5 cellular contexts compared by ENCODE assay signal in the genomic region with DNA sequence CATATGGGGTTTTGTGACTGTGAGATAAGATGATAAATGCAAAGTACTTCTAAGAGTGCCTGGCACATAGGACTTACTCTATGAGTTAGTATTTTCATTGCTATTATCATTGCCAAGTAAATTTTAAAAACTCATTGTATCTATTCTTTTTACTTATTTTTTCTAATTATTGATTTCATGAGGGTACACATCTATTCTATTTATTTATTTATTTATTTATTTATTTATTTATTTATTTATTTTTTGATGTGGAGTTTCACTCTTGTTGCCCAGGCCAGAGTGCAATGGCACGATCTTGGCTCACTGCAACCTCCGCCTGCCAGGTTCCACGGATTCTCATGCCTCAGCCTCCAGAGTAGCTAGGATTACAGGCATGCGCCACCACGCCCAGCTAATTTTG.
DNase-seq lines count a peak whose midpoint lies in the region; ATAC-seq, FAIRE-seq and TF ChIP-seq lines count a peak whose summit lies in the region.
"Not testable (repeated sequence)": the region's sequence is repeated elsewhere in the genome, so short reads cannot be mapped to it uniquely, and the experiment has no call there.

No MANE protein-coding gene starts in this region.

- TF ChIP-seq EP300 in A549 (IDR thresholded peaks at IDR 0.05), result not testable (repeated sequence)

- not testable (repeated sequence) for H3K27ac ChIP-seq in A549; HEK293 (ENCODE audit: extremely low read depth, low read depth, low read length)

- not testable (repeated sequence) for FAIRE-seq in A549 (lab: Jason Lieb, UNC)
- FAIRE-seq in colon (lab: Jason Lieb, UNC), result peak; percentile 33

- intact Hi-C loops in Right ventricle myocardium superior (cut with DNase I); cardiac septum (cut with DNase I): not testable (repeated sequence)

- CTCF ChIA-PET in A549 (lab: Yijun Ruan, JAX); HEK293 (lab: Yijun Ruan, JAX): not testable (repeated sequence)

- not testable (repeated sequence) for ATAC-seq in A549; Right ventricle myocardium superior (ENCODE audit: poor library complexity)

- H3K4me1 ChIP-seq in A549; HEK293 (ENCODE audit: control insufficient read depth, insufficient read depth, low read length): not testable (repeated sequence)

- not testable (repeated sequence) for TF ChIP-seq CTCF in A549 (IDR thresholded peaks at IDR 0.05); HEK293 (tag by site-specific recombination; IDR thresholded peaks at IDR 0.05)

- not testable (repeated sequence) for H3K9me3 ChIP-seq in A549; HEK293 (ENCODE audit: control insufficient read depth, insufficient read depth, low read depth, low read length)

- not testable (repeated sequence) for H3K4me3 ChIP-seq in A549; HEK293 (ENCODE audit: low read depth, low read length)

- TF ChIP-seq RAD21 in A549 (conservative IDR thresholded peaks at IDR 0.05 in 1 of 2, IDR thresholded peaks at IDR 0.05 in 1 of 2), result not testable (repeated sequence)

- H3K36me3 ChIP-seq in HEK293 (ENCODE audit: control insufficient read depth in 2 of 2, insufficient read depth in 1 of 2, low read length in 2 of 2), result not testable (repeated sequence)

- not testable (repeated sequence) for DNase-seq in A549 (ENCODE audit: low read depth in 1 of 2, low spot score in 1 of 2)
- peak; percentile 20 for DNase-seq in Right ventricle myocardium superior
- peak; percentile 49 for DNase-seq in cardiac septum (ENCODE audit: low spot score)

- 32% methylated on average over 5 of the region's 5 CpGs for WGBS in A549 (ENCODE audit: missing lambda C conversion rate)

- not testable (repeated sequence) for H3K4me2 ChIP-seq in A549

- TF ChIP-seq POLR2A in A549 (IDR thresholded peaks at IDR 0.05; ENCODE audit: low read length), result not testable (repeated sequence)

- POLR2A ChIA-PET in A549 (lab: Yijun Ruan, JAX); HEK293 (lab: Yijun Ruan, JAX): not testable (repeated sequence)

TF ChIP-seq in A549, 52 proteins besides CTCF, POLR2A, EP300 and RAD21:
- peak; percentile 23; the same call in 1 of the 2 replicates for TF ChIP-seq ZC3H11A (IDR thresholded peaks at IDR 0.05)
TF ChIP-seq in A549: peak in this region for 1; not testable (repeated sequence) for 51.

TF ChIP-seq in HEK293, 187 proteins besides CTCF, POLR2A, EP300 and RAD21:
- TF ChIP-seq ZNF629 (tag by site-specific recombination; IDR thresholded peaks at IDR 0.05), result 0 out of 2 replicates have a peak, but pooled peaks have one; percentile 30
- TF ChIP-seq ZNF426 (tag by site-specific recombination; IDR thresholded peaks at IDR 0.05), result peak; percentile 83
- peak; percentile 50 for TF ChIP-seq ZNF623 (tag by site-specific recombination; IDR thresholded peaks at IDR 0.05)
- peak; percentile 26; the same call in 1 of the 2 replicates for TF ChIP-seq ZNF654 (tag by site-specific recombination; IDR thresholded peaks at IDR 0.05; ENCODE audit: low read depth)
- TF ChIP-seq ZXDB (tag by site-specific recombination; IDR thresholded peaks at IDR 0.05), result peak; percentile 57; the same call in 1 of the 2 replicates
- TF ChIP-seq ZNF266 (tag by site-specific recombination; IDR thresholded peaks at IDR 0.05; ENCODE audit: low read depth), result 0 out of 2 replicates have a peak, but pooled peaks have one; percentile 34
- TF ChIP-seq ZNF394 (tag by site-specific recombination; IDR thresholded peaks at IDR 0.05; ENCODE audit: borderline replicate concordance), result peak; percentile 78; the same call in 1 of the 2 replicates
- peak; percentile 87; the same call in 1 of the 2 replicates for TF ChIP-seq ZNF202 (tag by site-specific recombination; IDR thresholded peaks at IDR 0.05; ENCODE audit: borderline replicate concordance)
- peak; percentile 41; the same call in 1 of the 2 replicates for TF ChIP-seq ZNF433 (tag by site-specific recombination; IDR thresholded peaks at IDR 0.05; ENCODE audit: low read depth)
- TF ChIP-seq ZNF518A (tag by site-specific recombination; conservative IDR thresholded peaks at IDR 0.05; ENCODE audit: low read depth), result peak; percentile 76
- TF ChIP-seq ZNF510 (tag by site-specific recombination; IDR thresholded peaks at IDR 0.05; ENCODE audit: insufficient replicate concordance), result peak; percentile 66
- peak; percentile 36 for TF ChIP-seq ZNF529 (tag by site-specific recombination; IDR thresholded peaks at IDR 0.05; ENCODE audit: insufficient replicate concordance)
- TF ChIP-seq, protein P1, sequence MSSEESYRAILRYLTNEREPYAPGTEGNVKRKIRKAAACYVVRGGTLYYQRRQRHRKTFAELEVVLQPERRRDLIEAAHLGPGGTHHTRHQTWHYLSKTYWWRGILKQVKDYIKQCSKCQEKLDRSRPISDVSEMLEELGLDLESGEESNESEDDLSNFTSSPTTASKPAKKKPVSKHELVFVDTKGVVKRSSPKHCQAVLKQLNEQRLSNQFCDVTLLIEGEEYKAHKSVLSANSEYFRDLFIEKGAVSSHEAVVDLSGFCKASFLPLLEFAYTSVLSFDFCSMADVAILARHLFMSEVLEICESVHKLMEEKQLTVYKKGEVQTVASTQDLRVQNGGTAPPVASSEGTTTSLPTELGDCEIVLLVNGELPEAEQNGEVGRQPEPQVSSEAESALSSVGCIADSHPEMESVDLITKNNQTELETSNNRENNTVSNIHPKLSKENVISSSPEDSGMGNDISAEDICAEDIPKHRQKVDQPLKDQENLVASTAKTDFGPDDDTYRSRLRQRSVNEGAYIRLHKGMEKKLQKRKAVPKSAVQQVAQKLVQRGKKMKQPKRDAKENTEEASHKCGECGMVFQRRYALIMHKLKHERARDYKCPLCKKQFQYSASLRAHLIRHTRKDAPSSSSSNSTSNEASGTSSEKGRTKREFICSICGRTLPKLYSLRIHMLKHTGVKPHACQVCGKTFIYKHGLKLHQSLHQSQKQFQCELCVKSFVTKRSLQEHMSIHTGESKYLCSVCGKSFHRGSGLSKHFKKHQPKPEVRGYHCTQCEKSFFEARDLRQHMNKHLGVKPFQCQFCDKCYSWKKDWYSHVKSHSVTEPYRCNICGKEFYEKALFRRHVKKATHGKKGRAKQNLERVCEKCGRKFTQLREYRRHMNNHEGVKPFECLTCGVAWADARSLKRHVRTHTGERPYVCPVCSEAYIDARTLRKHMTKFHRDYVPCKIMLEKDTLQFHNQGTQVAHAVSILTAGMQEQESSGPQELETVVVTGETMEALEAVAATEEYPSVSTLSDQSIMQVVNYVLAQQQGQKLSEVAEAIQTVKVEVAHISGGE (tag by site-specific recombination; conservative IDR thresholded peaks at IDR 0.05; ENCODE audit: low read depth), result peak; percentile 74
- TF ChIP-seq, protein P2, sequence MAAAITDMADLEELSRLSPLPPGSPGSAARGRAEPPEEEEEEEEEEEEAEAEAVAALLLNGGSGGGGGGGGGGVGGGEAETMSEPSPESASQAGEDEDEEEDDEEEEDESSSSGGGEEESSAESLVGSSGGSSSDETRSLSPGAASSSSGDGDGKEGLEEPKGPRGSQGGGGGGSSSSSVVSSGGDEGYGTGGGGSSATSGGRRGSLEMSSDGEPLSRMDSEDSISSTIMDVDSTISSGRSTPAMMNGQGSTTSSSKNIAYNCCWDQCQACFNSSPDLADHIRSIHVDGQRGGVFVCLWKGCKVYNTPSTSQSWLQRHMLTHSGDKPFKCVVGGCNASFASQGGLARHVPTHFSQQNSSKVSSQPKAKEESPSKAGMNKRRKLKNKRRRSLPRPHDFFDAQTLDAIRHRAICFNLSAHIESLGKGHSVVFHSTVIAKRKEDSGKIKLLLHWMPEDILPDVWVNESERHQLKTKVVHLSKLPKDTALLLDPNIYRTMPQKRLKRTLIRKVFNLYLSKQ (tag by site-specific recombination; IDR thresholded peaks at IDR 0.05; ENCODE audit: borderline replicate concordance), result 0 out of 2 replicates have a peak, but pooled peaks have one; percentile 52
- TF ChIP-seq ZBTB8A (tag by site-specific recombination; IDR thresholded peaks at IDR 0.05), result peak; percentile 44
- TF ChIP-seq ZNF555 (tag by site-specific recombination; conservative IDR thresholded peaks at IDR 0.05), result peak; percentile 80
- peak; percentile 89 for TF ChIP-seq ZNF140 (tag by site-specific recombination; IDR thresholded peaks at IDR 0.05)
